In the genomic region with DNA sequence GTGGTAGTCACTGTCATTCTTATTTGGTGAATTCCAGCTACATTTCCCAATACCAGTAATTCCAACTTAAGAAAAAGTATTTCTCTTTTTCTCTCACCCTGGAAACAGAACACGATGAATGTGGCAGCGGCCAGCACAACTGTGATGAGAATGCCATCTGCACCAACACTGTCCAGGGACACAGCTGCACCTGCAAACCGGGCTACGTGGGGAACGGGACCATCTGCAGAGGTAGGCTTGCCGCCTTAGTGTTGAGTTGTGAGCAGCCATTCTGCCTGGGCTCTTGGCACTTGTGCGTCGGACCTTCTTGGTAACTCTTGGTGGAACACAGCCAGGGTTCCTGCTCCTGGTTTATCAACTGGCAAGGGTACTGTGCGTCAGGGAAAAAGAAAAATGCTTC, we compare ENCODE assay signal across 24 cellular contexts.
"Had no signal": no experiment of that assay in that cellular context is flagged by ENCODE, and none has a peak within 500 bp of the region (broad histone marks: within the 10 kb centered on the region; RNA-seq: fewer than 3 reads in every experiment).

No MANE protein-coding gene starts in this region.

- H3K4me2 ChIP-seq: hepatocyte had no signal

- H3K9me3 Mint-ChIP-seq: endodermal cell had no signal

- H3K36me3 Mint-ChIP-seq: immature natural killer cell; naive thymus-derived CD4-positive, alpha-beta T cell had no signal

- DNase-seq: colonic mucosa; cortex of kidney; effector CD8-positive, alpha-beta T cell; effector memory CD8-positive, alpha-beta T cell; endodermal cell; foreskin keratinocyte; hypothalamus; immature natural killer cell; islet precursor cell; left cardiac atrium; left ventricle myocardium superior; lower lobe of right lung; mesendoderm; midbrain; naive thymus-derived CD4-positive, alpha-beta T cell had no signal

- H3K9me3 ChIP-seq: colonic mucosa, lower lobe of right lung had no signal

- H3K27ac ChIP-seq: colonic mucosa, esophagus muscularis mucosa, foreskin keratinocyte, gastroesophageal sphincter, heart left ventricle, hepatocyte, left lung, lower lobe of right lung had no signal

- H3K4me1 ChIP-seq: colonic mucosa, esophagus muscularis mucosa, foreskin keratinocyte, gastroesophageal sphincter, heart left ventricle, left lung, lower lobe of right lung had no signal

- H3K4me3 Mint-ChIP-seq: dendritic cell treated with granulocyte-macrophage colony-stimulating factor and Interleukin-4, amounts not matched to agents 40 ng/mL and 50 ng/mL, for 4 days; effector memory CD8-positive, alpha-beta T cell; endodermal cell; immature natural killer cell; naive thymus-derived CD4-positive, alpha-beta T cell had no signal

- FAIRE-seq: endometrium, endothelial cell of umbilical vein, frontal cortex had no signal

- H3K4me1 Mint-ChIP-seq: immature natural killer cell had no signal

- H3K79me2 ChIP-seq: hepatocyte had no signal

- H3K27me3 ChIP-seq: colonic mucosa, esophagus muscularis mucosa, foreskin keratinocyte, gastroesophageal sphincter, heart left ventricle, hepatocyte, left lung had no signal

- H3K27ac Mint-ChIP-seq: dendritic cell treated with granulocyte-macrophage colony-stimulating factor and Interleukin-4, amounts not matched to agents 40 ng/mL and 50 ng/mL, for 4 days; effector memory CD8-positive, alpha-beta T cell; endodermal cell; immature natural killer cell; naive thymus-derived CD4-positive, alpha-beta T cell had no signal

- H2AFZ ChIP-seq: hepatocyte had no signal

- H3K27me3 Mint-ChIP-seq: dendritic cell treated with granulocyte-macrophage colony-stimulating factor and Interleukin-4, amounts not matched to agents 40 ng/mL and 50 ng/mL, for 4 days; effector memory CD8-positive, alpha-beta T cell had no signal

- H3K36me3 ChIP-seq: colonic mucosa, esophagus muscularis mucosa, gastroesophageal sphincter, heart left ventricle, left lung, lower lobe of right lung had no signal

- ATAC-seq: effector memory CD8-positive, alpha-beta T cell; foreskin keratinocyte; gastroesophageal sphincter; heart left ventricle; left cardiac atrium; left lung; left ventricle myocardium superior; lower lobe of right lung; naive thymus-derived CD4-positive, alpha-beta T cell had no signal

- H3K4me3 ChIP-seq: colonic mucosa, esophagus muscularis mucosa, gastroesophageal sphincter, heart left ventricle, hepatocyte, left lung, lower lobe of right lung had no signal
